10 cellular contexts compared by ENCODE assay signal in genomic region chr5:150122158-150122510, GRCh38. TPM values are rescaled to one million over a fixed set of nuclear protein-coding genes. Genes with fewer than 3 reads are reported as not detected.
DNase-seq lines count a peak whose midpoint lies in the region; ATAC-seq and TF ChIP-seq lines count a peak whose summit lies in the region.
"Had no signal": no experiment of that assay in that cellular context is flagged by ENCODE, and none has a peak within 500 bp of the region (broad histone marks: within the 10 kb centered on the region; RNA-seq: fewer than 3 reads in every experiment).

No MANE protein-coding gene starts in this region.

- no peaks in the 10 kb centered on the region for H3K27me3 Mint-ChIP-seq in chondrocyte (ENCODE audit: low read depth)
- no peaks in the 10 kb centered on the region for H3K27me3 Mint-ChIP-seq in stimulated activated naive B cell treated with anti-CD40 and anti-IgM and Interleukin-4, amounts not matched to agents 10 μg/mL and 1 μg/mL and 100 μg/mL, for 72 hours
- H3K27me3 Mint-ChIP-seq: T-cell had no signal

- CTCF ChIA-PET in GM10248 (lab: Yijun Ruan, JAX), result interaction anchor here (0.7 to 4.4 kb wide), 12 partner anchors 8 to 261 kb away, joined by 3 to 20 read pairs (median 4); no protein-coding TSS in a partner anchor

- peak; percentile 66 for TF ChIP-seq CTCF in GM10248 (IDR thresholded peaks at IDR 0.05; ENCODE audit: control extremely low read depth, extremely low read depth, low read depth, missing control alignments)
- TF ChIP-seq CTCF in NB4 (IDR thresholded peaks at IDR 0.05; ENCODE audit: low read depth, low read length), result peak; percentile 60
- peak; percentile 53 for TF ChIP-seq CTCF in chondrocyte (IDR thresholded peaks at IDR 0.05)

- H3K9me3 Mint-ChIP-seq in chondrocyte (ENCODE audit: low read depth), result no peaks in the 10 kb centered on the region
- no peaks in the 10 kb centered on the region for H3K9me3 Mint-ChIP-seq in stimulated activated naive B cell treated with anti-CD40 and anti-IgM and Interleukin-4, amounts not matched to agents 10 μg/mL and 1 μg/mL and 100 μg/mL, for 72 hours
- H3K9me3 Mint-ChIP-seq: immature natural killer cell, T-cell had no signal

- ATAC-seq in GM21526 (IDR thresholded peaks at IDR 0.05; ENCODE audit: low FRiP score, unreplicated experiment) (peak; percentile 75), GM18498 (IDR thresholded peaks at IDR 0.05; ENCODE audit: unreplicated experiment) (no peak)
- peak; percentile 73 to 76 for ATAC-seq in stimulated activated naive B cell treated with anti-CD40 and anti-IgM and Interleukin-4, amounts not matched to agents 10 μg/mL and 1 μg/mL and 100 μg/mL, for 72 hours (replicated peaks)

- peaks cover 10% of the 10 kb centered on the region for H3K4me1 Mint-ChIP-seq in chondrocyte (ENCODE audit: low read depth)
- peaks cover 3 to 9% of the 10 kb centered on the region in 2 donors for H3K4me1 Mint-ChIP-seq in stimulated activated naive B cell treated with anti-CD40 and anti-IgM and Interleukin-4, amounts not matched to agents 10 μg/mL and 1 μg/mL and 100 μg/mL, for 72 hours
- H3K4me1 Mint-ChIP-seq: immature natural killer cell, T-cell had no signal

- POLR2A ChIA-PET in GM10248 (lab: Yijun Ruan, JAX), result no interaction called here

- H3K4me3 Mint-ChIP-seq in chondrocyte (ENCODE audit: unreplicated experiment), result no peak overlapping the region
- no peak overlapping the region for H3K4me3 Mint-ChIP-seq in stimulated activated naive B cell treated with anti-CD40 and anti-IgM and Interleukin-4, amounts not matched to agents 10 μg/mL and 1 μg/mL and 100 μg/mL, for 72 hours
- H3K4me3 Mint-ChIP-seq: immature natural killer cell, T-cell had no signal

- H3K36me3 Mint-ChIP-seq in chondrocyte (ENCODE audit: low read depth), result peaks cover 59% of the 10 kb centered on the region
- no peaks in the 10 kb centered on the region for H3K36me3 Mint-ChIP-seq in stimulated activated naive B cell treated with anti-CD40 and anti-IgM and Interleukin-4, amounts not matched to agents 10 μg/mL and 1 μg/mL and 100 μg/mL, for 72 hours
- H3K36me3 Mint-ChIP-seq: T-cell had no signal

- TF ChIP-seq POLR2A in NB4 (IDR thresholded peaks at IDR 0.05; ENCODE audit: extremely low read depth, insufficient read length), result no peak

- peak overlapping the region; percentile 37 for H3K27ac Mint-ChIP-seq in chondrocyte (ENCODE audit: unreplicated experiment)
- peak overlapping the region; percentile 69 for H3K27ac Mint-ChIP-seq in stimulated activated naive B cell treated with anti-CD40 and anti-IgM and Interleukin-4, amounts not matched to agents 10 μg/mL and 1 μg/mL and 100 μg/mL, for 72 hours
- H3K27ac Mint-ChIP-seq: immature natural killer cell, T-cell had no signal

- no peak overlapping the region for H3K4me3 ChIP-seq in NB4 (ENCODE audit: low read depth, low read length)

- DNase-seq in GM10248 (ENCODE audit: extremely low spot score) (peak; percentile 84), NB4 (ENCODE audit: low read depth) (peak; percentile 73), chondrocyte (ENCODE audit: low spot score) (peak; percentile 68), NCI-H1105 (lab: John Stamatoyannopoulos, UW) (no peak), GOT3 (lab: John Stamatoyannopoulos, UW) (no peak)
- DNase-seq in stimulated activated naive B cell treated with anti-CD40 and anti-IgM and Interleukin-4, amounts not matched to agents 10 μg/mL and 1 μg/mL and 100 μg/mL, for 72 hours, result no peak
- DNase-seq: T-cell had no signal

RNA-seq across cellular contexts. Expression of gene PDGFRB, which starts 33.5 kb away (rescaled TPM):
- 331 to 532 TPM (median 499 TPM) in 3 replicates for total RNA-seq in chondrocyte

RNA-seq across cellular contexts. Expression of gene CSF1R, which starts 35.8 kb away (rescaled TPM):
- total RNA-seq in chondrocyte, result 0.62 to 1.7 TPM (median 0.65 TPM) in 3 replicates

RNA-seq across cellular contexts. Expression of gene CDX1, which starts 44.4 kb away (rescaled TPM):
- total RNA-seq in chondrocyte, result 0.44 to 0.57 TPM in 2 of 3 replicates, not detected in the other

Comparison
In these comparisons a context has a peak if more than half of its experiments do, and no peak if none do; other contexts are left out.
1. DNase-seq: peak in GM10248 (single experiment), NB4 (single experiment) and chondrocyte (single experiment); none in stimulated activated naive B cell treated with anti-CD40 and anti-IgM and Interleukin-4, amounts not matched to agents 10 μg/mL and 1 μg/mL and 100 μg/mL, for 72 hours (single experiment), NCI-H1105 (single experiment) and GOT3 (single experiment).
2. Peak in every context shown above with its lines, with median percentiles within 50 percentile points of each other: CTCF ChIP-seq.